15 cellular contexts compared by ENCODE assay signal in the genomic region with DNA sequence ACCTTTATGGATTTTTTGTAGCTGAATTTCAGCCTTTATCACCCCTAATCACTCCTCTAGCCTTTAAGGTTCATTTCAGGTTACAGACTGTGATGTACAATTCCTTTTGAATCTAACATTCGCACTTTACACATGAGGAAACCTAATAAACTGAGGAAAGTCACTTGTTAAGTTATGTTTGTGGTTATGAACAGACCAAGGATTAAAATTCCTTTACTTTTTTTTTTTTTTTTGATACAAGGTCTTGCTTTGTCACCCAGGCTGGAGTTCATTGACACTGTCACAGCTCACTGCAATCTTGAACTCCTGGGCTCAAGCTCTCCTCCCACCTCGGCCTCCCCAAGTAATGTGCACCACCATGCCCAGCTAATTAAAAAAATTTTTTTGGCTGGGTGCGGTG. TPM values are rescaled to one million over a fixed set of nuclear protein-coding genes. Genes with fewer than 3 reads are reported as not detected.
DNase-seq lines count a peak whose midpoint lies in the region; TF ChIP-seq lines count a peak whose summit lies in the region.
"Had no signal": no experiment of that assay in that cellular context is flagged by ENCODE, and none has a peak within 500 bp of the region (broad histone marks: within the 10 kb centered on the region; RNA-seq: fewer than 3 reads in every experiment).

No MANE protein-coding gene starts in this region.

- WGBS in hepatocyte (ENCODE audit: low lambda C conversion rate, missing lambda C conversion rate): 96% methylated on average over 3 of the region's 3 CpGs
- WGBS in spleen, 5 donors: 80 to 93% (median 92%) methylated on average over 3 of the region's 3 CpGs

- intact Hi-C loops in PC-9 (cut with micrococcal nuclease; ENCODE audit: unreplicated experiment): loop anchor here (10.0 kb wide), 2 partner anchors 89 to 369 kb away; no protein-coding TSS in a partner anchor
- intact Hi-C loops in spleen (cut with DNase I; ENCODE audit: low total_unique reads): loop anchor here (10.0 kb wide), 1 partner anchor 71 kb away; a partner anchor contains a TSS

- H3K36me3 ChIP-seq in PC-9 (ENCODE audit: low read depth) (no peaks in the 10 kb centered on the region), hepatocyte (replicated peaks; ENCODE audit: insufficient read depth, low read depth) (no peaks in the 10 kb centered on the region), spleen (no peaks in the 10 kb centered on the region)
- H3K36me3 ChIP-seq: adrenal gland, right atrium auricular region had no signal

- CTCF ChIA-PET in PC-9 (lab: Charles Lee): interaction anchor here (0.6 to 1.2 kb wide), 4 partner anchors 83 to 149 kb away, joined by 3 to 6 read pairs (median 4); no protein-coding TSS in a partner anchor

- POLR2A ChIA-PET in PC-9 (lab: Charles Lee; ENCODE audit: unreplicated experiment): interaction anchor here (0.5 to 0.6 kb wide), 3 partner anchors 131 to 588 kb away, joined by 3 to 9 read pairs (median 4); no protein-coding TSS in a partner anchor

- H3K27me3 ChIP-seq in PC-9 (ENCODE audit: insufficient read depth, low read depth) (no peaks in the 10 kb centered on the region), hepatocyte (no peaks in the 10 kb centered on the region), spleen (replicated peaks in 1 of 7) (no peaks in the 10 kb centered on the region)
- H3K27me3 ChIP-seq: adrenal gland, right atrium auricular region had no signal

- no TSS peak for BruUV-seq in PC-9 (replicated peaks; lab: Mats Ljungman, UMichigan)

- TF ChIP-seq POLR2A in spleen (IDR thresholded peaks at IDR 0.05): no peak

- no peak overlapping the region for H3K4me3 ChIP-seq in PC-9
- H3K4me3 ChIP-seq in hepatocyte: no peak overlapping the region
- no peak overlapping the region for H3K4me3 ChIP-seq in spleen
- H3K4me3 ChIP-seq: adrenal gland, right atrium auricular region had no signal

- TF ChIP-seq CTCF in PC-9 (conservative IDR thresholded peaks at IDR 0.05) (no peak), hepatocyte (IDR thresholded peaks at IDR 0.05; ENCODE audit: poor library complexity) (no peak), spleen (IDR thresholded peaks at IDR 0.05 in 8 of 11, conservative IDR thresholded peaks at IDR 0.05 in 3 of 11) (no peak)

- H3K4me1 ChIP-seq in PC-9 (replicated peaks; ENCODE audit: insufficient read depth): peaks cover 36% of the 10 kb centered on the region
- peaks cover 7% of the 10 kb centered on the region for H3K4me1 ChIP-seq in hepatocyte (ENCODE audit: insufficient read depth)
- H3K4me1 ChIP-seq in spleen: peaks cover 9 to 72% (median 39%) of the 10 kb centered on the region in 6 donors

- H3K79me2 ChIP-seq in PC-9 (ENCODE audit: low read depth) (peaks cover 80% of the 10 kb centered on the region), hepatocyte (peaks cover 82% of the 10 kb centered on the region)

- H4K20me1 ChIP-seq in PC-9 (ENCODE audit: insufficient read depth) (peaks cover 23% of the 10 kb centered on the region), hepatocyte (ENCODE audit: insufficient read depth, poor library complexity, severe bottlenecking) (peaks cover 16% of the 10 kb centered on the region)

- no peak overlapping the region for H2AFZ ChIP-seq in PC-9
- H2AFZ ChIP-seq in hepatocyte: no peak overlapping the region

- H3F3A ChIP-seq in PC-9 (ENCODE audit: insufficient read depth, low read depth): peaks cover 3% of the 10 kb centered on the region; the same call in 1 of the 2 replicates

- no peaks in the 10 kb centered on the region for H3K9me2 ChIP-seq in PC-9 (ENCODE audit: insufficient read depth)
- H3K9me2 ChIP-seq in hepatocyte (replicated peaks; ENCODE audit: insufficient read depth): no peaks in the 10 kb centered on the region

- peak overlapping the region; percentile 97; the same call in 1 of the 2 replicates for H3K4me2 ChIP-seq in PC-9
- H3K4me2 ChIP-seq in hepatocyte: peak overlapping the region; percentile 93

- H3K27ac ChIP-seq in PC-9 (no peak overlapping the region), hepatocyte (no peak overlapping the region), spleen (peak overlapping the region in 6 of 8 donors; percentile 12 to 98 (median 48))
- H3K27ac ChIP-seq: adrenal gland, right atrium auricular region had no signal

- H3K9me3 ChIP-seq in PC-9 (ENCODE audit: insufficient read depth, low read depth): no peaks in the 10 kb centered on the region
- no peaks in the 10 kb centered on the region for H3K9me3 ChIP-seq in hepatocyte (ENCODE audit: low read depth)
- H3K9me3 ChIP-seq in spleen: no peaks in the 10 kb centered on the region
- H3K9me3 ChIP-seq: adrenal gland, right atrium auricular region had no signal

- DNase-seq in EL (peak; percentile 9), PC-9 (peak in 1 of 2 experiments; percentile 74), hepatocyte (ENCODE audit: low spot score) (no peak), spleen (no peak), SW 1271 (lab: John Stamatoyannopoulos, UW) (no peak), HT-29 (ENCODE audit: low spot score) (no peak)
- no peak for DNase-seq in stimulated activated CD4-positive, alpha-beta T cell treated with anti-CD3 and anti-CD28 coated beads, Interleukin-4, amount 100 ng/mL, for 1 hour
- DNase-seq: activated CD4-positive, CD25-positive, alpha-beta regulatory T cell treated with anti-CD3 and anti-CD28 coated beads, Interleukin-2, amount 50 U/mL, for 72 hours; activated effector memory CD4-positive, alpha-beta T cell treated with Interleukin-2 at 50 U/mL for 16 hours; adrenal gland; effector memory CD8-positive, alpha-beta T cell; hypothalamus; NCI-H446 treated with DMSO at 0.1 percent for 48 hours; stimulated activated CD4-positive, alpha-beta T cell treated with anti-CD3 and anti-CD28 coated beads, Interleukin-2, amount 100 ng/mL, for 24 hours had no signal

RNA-seq across cellular contexts. Expression of a gene that starts 3.6 kb away (rescaled TPM):
- 59.5 and 61.9 TPM in 2 replicates for total RNA-seq in PC-9 (2021)
- total RNA-seq in hepatocyte: 39.8 and 41.7 TPM in 2 replicates
- polyA plus RNA-seq in hepatocyte: 30.7 and 31.6 TPM in 2 replicates
- 10 to 100 TPM; 17.0 to 29.2 (median 25.3) TPM for total RNA-seq in spleen
- polyA plus RNA-seq in spleen: 10 to 100 TPM in 1 of 3 donors, 1 to 10 TPM in 2; 7.2 to 11.8 (median 7.7) TPM
- total RNA-seq in HT-29 (2014; rRNA removed; shearing (Covaris generic)): 23.0 and 24.5 TPM in 2 replicates

Comparison
In these comparisons a context has a peak if more than half of its experiments do, and no peak if none do; other contexts are left out.
1. H3K27ac ChIP-seq: peak in spleen (6 of 8); none in PC-9 (single experiment) and hepatocyte (single experiment).